1 cellular context compared by ENCODE assay signal in the genomic region with DNA sequence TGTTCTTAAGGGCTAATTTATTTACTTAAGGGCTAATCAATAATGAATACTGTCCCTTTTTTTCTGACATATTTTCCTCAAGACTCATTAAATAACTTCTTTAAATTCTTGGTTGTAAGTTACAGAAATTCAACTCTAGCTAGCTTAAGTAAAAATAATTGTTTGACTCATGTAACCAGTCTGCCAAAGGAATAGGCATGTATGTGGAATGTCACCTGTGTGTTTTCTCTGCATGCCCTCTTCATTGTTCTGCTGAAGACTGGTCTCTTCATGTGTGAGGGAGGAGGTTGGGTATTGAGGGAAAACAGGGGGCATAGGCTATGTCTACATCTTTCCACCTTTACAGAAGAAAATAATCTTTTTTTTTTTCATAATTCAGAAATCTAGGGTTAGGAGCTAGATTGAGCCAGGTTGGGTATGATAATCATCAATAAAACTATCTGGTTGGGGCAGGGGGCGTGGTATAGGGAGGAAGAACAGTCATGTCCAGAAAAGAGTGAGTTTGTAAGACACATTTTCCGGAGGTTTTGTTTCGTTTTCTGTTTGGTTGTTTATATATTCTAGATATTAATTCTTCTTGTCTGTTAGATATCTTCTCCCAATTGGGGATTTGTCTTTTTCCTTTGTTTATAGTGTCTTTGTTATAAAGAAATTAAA.
TF ChIP-seq lines count a peak whose summit lies in the region.

No MANE protein-coding gene starts in this region.

TF ChIP-seq in IMR-90, 13 proteins besides CTCF, POLR2A, EP300 and RAD21 (continued from another document):
- TF ChIP-seq USF2 (IDR thresholded peaks at IDR 0.05; ENCODE audit: low read depth, low read length) (no peak), NFE2L2 (IDR thresholded peaks at IDR 0.05; ENCODE audit: low read depth, low read length) (no peak), MAZ (IDR thresholded peaks at IDR 0.05; ENCODE audit: borderline replicate concordance, low read depth, low read length) (no peak)
TF ChIP-seq in IMR-90: peak in this region for 0.
